11 cellular contexts compared by ENCODE assay signal in the genomic region with DNA sequence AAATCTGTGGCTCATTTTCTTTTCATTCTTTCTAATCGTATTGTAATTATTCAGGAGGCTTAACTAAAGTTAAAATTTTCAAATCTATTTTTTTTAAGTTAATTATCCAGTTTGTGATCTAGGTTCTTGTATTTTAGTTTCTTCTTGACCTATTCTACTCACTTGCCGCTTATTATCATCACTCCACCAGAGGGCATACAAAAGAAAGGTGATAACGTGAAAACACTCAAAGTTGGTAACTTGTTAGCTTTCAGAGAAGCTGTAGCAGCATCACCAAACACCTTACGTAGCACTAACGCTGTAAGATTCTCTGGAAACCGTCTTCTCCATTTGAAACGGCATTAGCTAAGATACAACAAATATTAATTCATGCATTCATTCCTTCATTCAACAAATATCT. TPM values are rescaled to one million over a fixed set of nuclear protein-coding genes. Genes with fewer than 3 reads are reported as not detected.
DNase-seq lines count a peak whose midpoint lies in the region; ATAC-seq and TF ChIP-seq lines count a peak whose summit lies in the region.
"Had no signal": no experiment of that assay in that cellular context is flagged by ENCODE, and none has a peak within 500 bp of the region (broad histone marks: within the 10 kb centered on the region; RNA-seq: fewer than 3 reads in every experiment).

No MANE protein-coding gene starts in this region.

- dilution Hi-C loops in IMR-90 (cut with HindIII; ENCODE audit: low sequenced_read_pairs, unreplicated experiment) = no loop called here

- no peak overlapping the region for H2BK5ac ChIP-seq in IMR-90 (ENCODE audit: low read depth, low read length, poor library complexity, severe bottlenecking)

- H2BK15ac ChIP-seq in IMR-90 (ENCODE audit: low read depth, low read length) = no peak overlapping the region

- H3K23ac ChIP-seq in IMR-90 (ENCODE audit: low read depth, low read length) = peak overlapping the region; percentile 1; the same call in 1 of the 2 replicates

- H3K79me1 ChIP-seq in IMR-90 (ENCODE audit: low read depth in 1 of 2, low read length in 2 of 2) = peaks cover 6 to 31% of the 10 kb centered on the region in 2 experiments; a peak in 3 of 4 replicates

- DNase-seq in DMS 273 (lab: John Stamatoyannopoulos, UW; ENCODE audit: unreplicated experiment) = peak; percentile 52
- no peak for DNase-seq in DMS 273 treated with DMSO at 0.1 percent for 48 hours (lab: John Stamatoyannopoulos, UW)
- DNase-seq in IMR-90 = peak; percentile 48
- DNase-seq in astrocyte of the cerebellum (ENCODE audit: low read depth) = no peak
- peak; percentile 65 to 67 for DNase-seq in lung microvascular endothelial cell (ENCODE audit: low read depth in 2 of 2)
- DNase-seq in stimulated activated CD4-positive, alpha-beta T cell treated with anti-CD3 and anti-CD28 coated beads, Interleukin-4, amount 100 ng/mL, for 24 hours = no peak
- no peak for DNase-seq in mucosa of descending colon
- DNase-seq in NCI-H187 treated with DMSO at 0.1 percent for 48 hours (lab: John Stamatoyannopoulos, UW) = no peak
- DNase-seq: 8988T, left colon, NCI-H2171 had no signal

- peak; percentile 34 for TF ChIP-seq RAD21 in IMR-90 (IDR thresholded peaks at IDR 0.05; ENCODE audit: low read length)

- POLR2A ChIA-PET in IMR-90 (lab: Charles Lee; ENCODE audit: unreplicated experiment) = no interaction called here

- no peak overlapping the region for H4K8ac ChIP-seq in IMR-90 (ENCODE audit: low read depth in 2 of 2, low read length in 2 of 2)

- H4K5ac ChIP-seq in IMR-90 (ENCODE audit: low read depth, low read length) = no peak overlapping the region

- H3K56ac ChIP-seq in IMR-90 (ENCODE audit: extremely low read depth, insufficient read depth, low read length) = no peak overlapping the region

- TF ChIP-seq POLR2A in IMR-90 (IDR thresholded peaks at IDR 0.05; ENCODE audit: low read depth, low read length) = no peak

- ATAC-seq in IMR-90 (ENCODE audit: low read depth) (no peak), mucosa of descending colon (no peak)
- ATAC-seq: left colon had no signal

- H3K36me3 ChIP-seq in IMR-90 (ENCODE audit: control insufficient read depth, insufficient read depth, low read length) = peaks cover 4% of the 10 kb centered on the region; the same call in 1 of the 2 replicates
- H3K36me3 ChIP-seq in mucosa of descending colon (ENCODE audit: low read depth) = no peaks in the 10 kb centered on the region

- H3K27ac ChIP-seq in IMR-90 (ENCODE audit: insufficient read depth, low read length) = no peak overlapping the region

- H3K27me3 ChIP-seq in IMR-90 (ENCODE audit: control insufficient read depth, insufficient read depth, low read length) = no peaks in the 10 kb centered on the region

- H2BK120ac ChIP-seq in IMR-90 (ENCODE audit: low read depth, low read length) = no peak overlapping the region

- H3K4me1 ChIP-seq in IMR-90 (ENCODE audit: control insufficient read depth, insufficient read depth, low read length) = peaks cover 5% of the 10 kb centered on the region
- no peaks in the 10 kb centered on the region for H3K4me1 ChIP-seq in mucosa of descending colon (ENCODE audit: low read depth)

- BruUV-seq in IMR-90 (replicated peaks; lab: Mats Ljungman, UMichigan) = no TSS peak

- CTCF ChIA-PET in IMR-90 (lab: Yijun Ruan, JAX) = interaction anchor here (0.6 kb wide), 2 partner anchors 14 to 997 kb away, joined by 3 read pairs; no protein-coding TSS in a partner anchor

- H2AK9ac ChIP-seq in IMR-90 (replicated peaks; ENCODE audit: low read depth, low read length, poor library complexity) = no peak overlapping the region

- H4K91ac ChIP-seq in IMR-90 (ENCODE audit: insufficient read depth, low read depth, low read length) = no peak overlapping the region

- H2BK20ac ChIP-seq in IMR-90 (ENCODE audit: low read depth, low read length) = no peak overlapping the region

- H3K4ac ChIP-seq in IMR-90 (ENCODE audit: low read depth, low read length) = no peak overlapping the region

- no peaks in the 10 kb centered on the region for H3K9me3 ChIP-seq in IMR-90 (ENCODE audit: control insufficient read depth, insufficient read depth, low read length)
- no peaks in the 10 kb centered on the region for H3K9me3 ChIP-seq in mucosa of descending colon

- no peak overlapping the region for H3K14ac ChIP-seq in IMR-90 (replicated peaks; ENCODE audit: low read depth, low read length)

- H3K4me2 ChIP-seq in IMR-90 (ENCODE audit: low read depth, low read length) = no peak overlapping the region

- no peak overlapping the region for H2AFZ ChIP-seq in IMR-90 (replicated peaks; ENCODE audit: low read length, poor library complexity)

- in situ Hi-C loops in IMR-90 (cut with MboI; ENCODE audit: low sequenced_read_pairs) (loop anchor here (5.0 kb wide), 1 partner anchor 111 kb away; no protein-coding TSS in a partner anchor), astrocyte of the cerebellum (cut with HindIII; ENCODE audit: low sequenced_read_pairs) (no loop called here)

- no CpG with 5 or more reads among the region's 7 CpGs for WGBS in IMR-90 (ENCODE audit: extremely low coverage in 2 of 2, insufficient read length in 1 of 2), 2 experiments

- peak; percentile 40 for TF ChIP-seq CTCF in IMR-90 (conservative IDR thresholded peaks at IDR 0.05; ENCODE audit: low read depth, low read length)
- TF ChIP-seq CTCF in astrocyte of the cerebellum (IDR thresholded peaks at IDR 0.05; ENCODE audit: low read depth, low read length, missing control alignments) = peak; percentile 31
- TF ChIP-seq CTCF in mucosa of descending colon (IDR thresholded peaks at IDR 0.05) = no peak

- H3K18ac ChIP-seq in IMR-90 (ENCODE audit: low read depth, low read length) = no peak overlapping the region

- peaks cover 28% of the 10 kb centered on the region; the same call in 1 of the 2 replicates for H4K20me1 ChIP-seq in IMR-90 (ENCODE audit: insufficient read depth, low read length)

- no peak overlapping the region for H2AK5ac ChIP-seq in IMR-90 (ENCODE audit: low read depth, low read length)

- intact Hi-C loops in IMR-90 (cut with micrococcal nuclease) = no loop called here
- intact Hi-C loops in mucosa of descending colon (cut with DNase I, micrococcal nuclease) = no loop called here

- peaks cover 18% of the 10 kb centered on the region for H3K9me1 ChIP-seq in IMR-90 (ENCODE audit: insufficient read depth, low read length)

- no peak overlapping the region for H3K4me3 ChIP-seq in IMR-90 (ENCODE audit: insufficient read depth, low read depth, low read length)
- no peak overlapping the region for H3K4me3 ChIP-seq in astrocyte of the cerebellum (ENCODE audit: low read depth, low read length)
- H3K4me3 ChIP-seq in mucosa of descending colon = no peak overlapping the region

- H3K9ac ChIP-seq in IMR-90 (ENCODE audit: low read depth, low read length) = no peak overlapping the region

TF ChIP-seq in IMR-90, 13 proteins besides CTCF, POLR2A, EP300 and RAD21:
- TF ChIP-seq MXI1 (IDR thresholded peaks at IDR 0.05; ENCODE audit: borderline replicate concordance, low read depth, low read length) (no peak), SMC3 (IDR thresholded peaks at IDR 0.05; ENCODE audit: low read depth, low read length) (peak; percentile 42; the same call in 1 of the 2 replicates)
TF ChIP-seq in IMR-90: peak in this region for 1.

RNA-seq across cellular contexts. Expression of gene GNB4, which starts 4.8 kb away (rescaled TPM):
- total RNA-seq in IMR-90 (2012; rRNA removed) (112 and 131 TPM in 2 replicates), lung microvascular endothelial cell (49.0 and 49.2 TPM in 2 replicates), mucosa of descending colon (10 to 100 TPM in 1 of 3 donors, 1 to 10 TPM in 2; 4.3 to 26.4 (median 9.0) TPM)
- 20.1 and 22.1 TPM in 2 replicates for polyA plus RNA-seq in IMR-90 (2012; rRNA removed)
- 4.1 and 7.1 TPM in 2 replicates for polyA plus RNA-seq in IMR-90 (2012; cell fraction: cytosol; rRNA removed)
- polyA plus RNA-seq in IMR-90 (2012; cell fraction: nucleus; rRNA removed; ENCODE audit: low replicate concordance) = 1.9 and 12.4 TPM in 2 replicates

Comparison
In these comparisons a context has a peak if more than half of its experiments do, and no peak if none do; other contexts are left out.
1. DNase-seq: peak in DMS 273 (single experiment), IMR-90 (single experiment) and lung microvascular endothelial cell (2 of 2); none in DMS 273 treated with DMSO at 0.1 percent for 48 hours (single experiment), astrocyte of the cerebellum (single experiment), stimulated activated CD4-positive, alpha-beta T cell treated with anti-CD3 and anti-CD28 coated beads, Interleukin-4, amount 100 ng/mL, for 24 hours (single experiment), mucosa of descending colon (0 of 3) and NCI-H187 treated with DMSO at 0.1 percent for 48 hours (single experiment).